Comparison of ENCODE assay signal across 18 cellular contexts in genomic region chr6:167647750-167648470, GRCh38.
A peak's percentile ranks its signal among the peaks of the same experiment; 100 is the strongest.
DNase-seq lines count a peak whose midpoint lies in the region; ATAC-seq, FAIRE-seq and TF ChIP-seq lines count a peak whose summit lies in the region.
"Had no signal": no experiment of that assay in that cellular context is flagged by ENCODE, and none has a peak within 500 bp of the region (broad histone marks: within the 10 kb centered on the region; RNA-seq: fewer than 3 reads in every experiment).

No MANE protein-coding gene starts in this region.

- no peak overlapping the region for H3K23ac ChIP-seq in mesendoderm (ENCODE audit: low read length)

- CTCF ChIA-PET in Panc1 (lab: Charles Lee) (no interaction called here), endothelial cell of umbilical vein (lab: Charles Lee) (interaction anchor here (1.0 to 1.8 kb wide), 3 partner anchors 35 to 162 kb away, joined by 3 to 7 read pairs (median 3); no protein-coding TSS in a partner anchor)

- H3K56ac ChIP-seq in mesendoderm (ENCODE audit: low read length), result peak overlapping the region; percentile 43

- H3K4me2 ChIP-seq in endothelial cell of umbilical vein (ENCODE audit: insufficient read depth, low read length) (peak overlapping the region; percentile 58), mesendoderm (ENCODE audit: low read length) (no peak overlapping the region)

- H3K4me1 ChIP-seq in Panc1 (ENCODE audit: control insufficient read depth, insufficient read depth, low read length) (no peaks in the 10 kb centered on the region), endothelial cell of umbilical vein (ENCODE audit: control insufficient read depth, extremely low read depth, insufficient read depth, low read length) (peaks cover 18% of the 10 kb centered on the region), mesendoderm (ENCODE audit: control insufficient read depth, low read depth, low read length) (peaks cover 10% of the 10 kb centered on the region), uterus (no peaks in the 10 kb centered on the region), vagina (no peaks in the 10 kb centered on the region)
- no peaks in the 10 kb centered on the region for H3K4me1 ChIP-seq in effector memory CD4-positive, alpha-beta T cell (ENCODE audit: control insufficient read depth, insufficient read depth, low read length, poor library complexity, severe bottlenecking)
- H3K4me1 ChIP-seq: Peyer's patch had no signal

- FAIRE-seq in endothelial cell of umbilical vein (lab: Jason Lieb, UNC), result no peak
- FAIRE-seq: H54 had no signal

- POLR2A ChIA-PET in Panc1 (lab: Charles Lee), result no interaction called here
- POLR2A ChIA-PET in endothelial cell of umbilical vein (lab: Charles Lee), result interaction anchor here (1.2 kb wide), 1 partner anchor 52 kb away, joined by 4 read pairs; no protein-coding TSS in a partner anchor

- H3K79me2 ChIP-seq in endothelial cell of umbilical vein (ENCODE audit: control insufficient read depth, insufficient read depth, low read length), result no peaks in the 10 kb centered on the region
- H3K79me2 ChIP-seq in mesendoderm (ENCODE audit: control insufficient read depth, insufficient read depth, low read length), result no peaks in the 10 kb centered on the region

- H3K27ac ChIP-seq in Panc1 (ENCODE audit: low read length) (no peak overlapping the region), endothelial cell of umbilical vein (ENCODE audit: insufficient read depth, low read depth, low read length) (peak overlapping the region; percentile 57), mesendoderm (ENCODE audit: low read depth, low read length) (no peak overlapping the region), uterus (no peak overlapping the region), vagina (no peak overlapping the region)
- no peak overlapping the region for H3K27ac ChIP-seq in effector memory CD4-positive, alpha-beta T cell (ENCODE audit: insufficient read depth, low read length, poor library complexity, severe bottlenecking)
- H3K27ac ChIP-seq: Peyer's patch had no signal

- no peak overlapping the region for H2BK120ac ChIP-seq in mesendoderm (ENCODE audit: low read depth, low read length)

- no peaks in the 10 kb centered on the region for H3K9me3 Mint-ChIP-seq in stimulated activated effector memory CD8-positive, alpha-beta T cell treated with anti-CD3 and anti-CD28 coated beads, Interleukin-12 subunit alpha, Interleukin-12 subunit beta, amount 100 ng/mL, for 72 hours

- peak; percentile 38; the same call in 1 of the 2 replicates for ATAC-seq in Panc1
- ATAC-seq in stimulated activated effector memory CD8-positive, alpha-beta T cell treated with anti-CD3 and anti-CD28 coated beads, Interleukin-12 subunit alpha, Interleukin-12 subunit beta, amount 100 ng/mL, for 72 hours, result peak; percentile 17
- ATAC-seq in GM21423 (IDR thresholded peaks at IDR 0.05; ENCODE audit: unreplicated experiment), result no peak
- ATAC-seq: Right ventricle myocardium inferior had no signal

- no peak overlapping the region for H3K4ac ChIP-seq in mesendoderm (ENCODE audit: low read depth, low read length)

- H3K9ac ChIP-seq in endothelial cell of umbilical vein (replicated peaks; ENCODE audit: extremely low read depth, insufficient read depth, low read length) (no peak overlapping the region), mesendoderm (ENCODE audit: low read length) (no peak overlapping the region)

- TF ChIP-seq CTCF in Panc1 (IDR thresholded peaks at IDR 0.05), result no peak
- TF ChIP-seq CTCF in endothelial cell of umbilical vein (IDR thresholded peaks at IDR 0.05; ENCODE audit: extremely low read depth in 1 of 2, insufficient read depth in 1 of 2, low read depth in 1 of 2, low read length in 2 of 2), result no peak
- TF ChIP-seq CTCF in uterus (IDR thresholded peaks at IDR 0.05), result no peak
- no peak for TF ChIP-seq CTCF in vagina (IDR thresholded peaks at IDR 0.05)

- H4K20me1 ChIP-seq in endothelial cell of umbilical vein (replicated peaks; ENCODE audit: control insufficient read depth, extremely low read depth, insufficient read depth, low read length), result no peaks in the 10 kb centered on the region

- no peak overlapping the region for H3K18ac ChIP-seq in mesendoderm (ENCODE audit: low read length)

- no peaks in the 10 kb centered on the region for H3K4me1 Mint-ChIP-seq in stimulated activated effector memory CD8-positive, alpha-beta T cell treated with anti-CD3 and anti-CD28 coated beads, Interleukin-12 subunit alpha, Interleukin-12 subunit beta, amount 100 ng/mL, for 72 hours
- H3K4me1 Mint-ChIP-seq: CD14-positive monocyte had no signal

- H3K27ac Mint-ChIP-seq in stimulated activated effector memory CD8-positive, alpha-beta T cell treated with anti-CD3 and anti-CD28 coated beads, Interleukin-12 subunit alpha, Interleukin-12 subunit beta, amount 100 ng/mL, for 72 hours, result no peak overlapping the region
- H3K27ac Mint-ChIP-seq: CD14-positive monocyte had no signal

- no peak overlapping the region for H2AFZ ChIP-seq in endothelial cell of umbilical vein (ENCODE audit: low read depth, low read length)

- no peak overlapping the region for H4K5ac ChIP-seq in mesendoderm (ENCODE audit: low read length)

- WGBS in mesendoderm (ENCODE audit: extremely low coverage, insufficient coverage, low lambda C conversion rate), result no CpG with 5 or more reads among the region's 13 CpGs

- H3K4me3 Mint-ChIP-seq in stimulated activated effector memory CD8-positive, alpha-beta T cell treated with anti-CD3 and anti-CD28 coated beads, Interleukin-12 subunit alpha, Interleukin-12 subunit beta, amount 100 ng/mL, for 72 hours, result no peak overlapping the region
- H3K4me3 Mint-ChIP-seq: CD14-positive monocyte had no signal

- no peak overlapping the region for H2AK5ac ChIP-seq in mesendoderm (ENCODE audit: low read length)

- H3K36me3 Mint-ChIP-seq in stimulated activated effector memory CD8-positive, alpha-beta T cell treated with anti-CD3 and anti-CD28 coated beads, Interleukin-12 subunit alpha, Interleukin-12 subunit beta, amount 100 ng/mL, for 72 hours, result no peaks in the 10 kb centered on the region
- H3K36me3 Mint-ChIP-seq: CD14-positive monocyte had no signal

- no peaks in the 10 kb centered on the region for H3K79me1 ChIP-seq in mesendoderm (ENCODE audit: low read length)

- DNase-seq in Panc1 (ENCODE audit: low read depth, low spot score) (no peak), endothelial cell of umbilical vein (ENCODE audit: low read depth, low spot score) (no peak), mesendoderm (no peak), uterus (no peak), vagina (ENCODE audit: extremely low spot score in 2 of 2) (no peak)
- no peak for DNase-seq in stimulated activated effector memory CD8-positive, alpha-beta T cell treated with anti-CD3 and anti-CD28 coated beads, Interleukin-12 subunit alpha, Interleukin-12 subunit beta, amount 100 ng/mL, for 72 hours (ENCODE audit: low spot score in 2 of 2)
- no peak for DNase-seq in effector memory CD4-positive, alpha-beta T cell
- DNase-seq: ACHN, DMS 273 treated with DMSO at 0.1 percent for 48 hours, DND-41, KBM-7, NCI-H1105, NCI-H2081 treated with DMSO at 0.1 percent for 48 hours had no signal

- no TSS peak for BruUV-seq in Panc1 (replicated peaks; lab: Mats Ljungman, UMichigan)
- BruUV-seq in endothelial cell of umbilical vein (replicated peaks; lab: Mats Ljungman, UMichigan), result no TSS peak

- in situ Hi-C loops in Panc1 (cut with HindIII; ENCODE audit: low pct_unique_long_range_greater_than_20kb, low sequenced_read_pairs), result no loop called here

- H3K27me3 ChIP-seq in Panc1 (ENCODE audit: control insufficient read depth, insufficient read depth, low read length) (no peaks in the 10 kb centered on the region), endothelial cell of umbilical vein (ENCODE audit: control insufficient read depth in 2 of 2, insufficient read depth in 2 of 2, low read length in 2 of 2) (no peaks in the 10 kb centered on the region), mesendoderm (ENCODE audit: insufficient read depth, low read length, poor library complexity) (no peaks in the 10 kb centered on the region), uterus (no peaks in the 10 kb centered on the region), vagina (no peaks in the 10 kb centered on the region)
- no peaks in the 10 kb centered on the region for H3K27me3 ChIP-seq in effector memory CD4-positive, alpha-beta T cell (replicated peaks; ENCODE audit: control insufficient read depth, insufficient read depth, low read length, poor library complexity, severe bottlenecking)
- H3K27me3 ChIP-seq: Peyer's patch had no signal

- dilution Hi-C loops in endothelial cell of umbilical vein (cut with MboI; ENCODE audit: extremely low pct_ligation_motif_present, low sequenced_read_pairs), result no loop called here

- no peaks in the 10 kb centered on the region for H3K36me3 ChIP-seq in Panc1 (ENCODE audit: control insufficient read depth, insufficient read depth, low read length)
- no peaks in the 10 kb centered on the region for H3K36me3 ChIP-seq in endothelial cell of umbilical vein (ENCODE audit: control insufficient read depth in 2 of 2, extremely low read depth in 1 of 2, insufficient read depth in 2 of 2, low read length in 2 of 2)
- no peaks in the 10 kb centered on the region for H3K36me3 ChIP-seq in mesendoderm (ENCODE audit: control insufficient read depth, insufficient read depth, low read length)
- H3K36me3 ChIP-seq in uterus, result no peaks in the 10 kb centered on the region
- H3K36me3 ChIP-seq in vagina, result no peaks in the 10 kb centered on the region
- no peaks in the 10 kb centered on the region for H3K36me3 ChIP-seq in effector memory CD4-positive, alpha-beta T cell (ENCODE audit: control insufficient read depth, insufficient read depth, low read length)
- H3K36me3 ChIP-seq: Peyer's patch had no signal

- no peak overlapping the region for H2BK15ac ChIP-seq in mesendoderm (replicated peaks; ENCODE audit: low read depth)

- TF ChIP-seq POLR2A in endothelial cell of umbilical vein (IDR thresholded peaks at IDR 0.05; ENCODE audit: low read depth, low read length) (no peak), uterus (IDR thresholded peaks at IDR 0.05) (no peak), vagina (IDR thresholded peaks at IDR 0.05) (no peak)

- H3K9me3 ChIP-seq in Panc1 (ENCODE audit: control insufficient read depth, insufficient read depth, low read depth, low read length), result no peaks in the 10 kb centered on the region
- H3K9me3 ChIP-seq in endothelial cell of umbilical vein (replicated peaks; ENCODE audit: control insufficient read depth, insufficient read depth, low read length), result no peaks in the 10 kb centered on the region
- H3K9me3 ChIP-seq in uterus, result no peaks in the 10 kb centered on the region
- no peaks in the 10 kb centered on the region for H3K9me3 ChIP-seq in vagina
- H3K9me3 ChIP-seq in effector memory CD4-positive, alpha-beta T cell (ENCODE audit: control insufficient read depth, low read length), result no peaks in the 10 kb centered on the region
- H3K9me3 ChIP-seq: Peyer's patch had no signal

- H3K4me3 ChIP-seq in Panc1 (ENCODE audit: low read depth in 2 of 2, low read length in 2 of 2) (no peak overlapping the region), endothelial cell of umbilical vein (replicated peaks in 1 of 3; ENCODE audit: insufficient read depth in 1 of 3, low read depth in 1 of 3, low read length in 3 of 3) (no peak overlapping the region), mesendoderm (ENCODE audit: low read length) (no peak overlapping the region), uterus (no peak overlapping the region), vagina (no peak overlapping the region)
- no peak overlapping the region for H3K4me3 ChIP-seq in effector memory CD4-positive, alpha-beta T cell (ENCODE audit: insufficient read depth, low read depth, low read length, poor library complexity, severe bottlenecking)
- H3K4me3 ChIP-seq: Peyer's patch had no signal

- intact Hi-C loops in Panc1 (cut with micrococcal nuclease; ENCODE audit: unreplicated experiment), result no loop called here
- intact Hi-C loops in endothelial cell of umbilical vein (cut with micrococcal nuclease), result loop anchor here (1.0 kb wide), 3 partner anchors 28 to 51 kb away; no protein-coding TSS in a partner anchor
- intact Hi-C loops in uterus (cut with DNase I; ENCODE audit: low total_unique reads), result no loop called here
- intact Hi-C loops in vagina (cut with DNase I), result no loop called here

- no peak overlapping the region for H4K8ac ChIP-seq in mesendoderm (ENCODE audit: low read depth, low read length)

- H2BK5ac ChIP-seq in mesendoderm (ENCODE audit: low read length), result no peak overlapping the region

- no peaks in the 10 kb centered on the region for H3K9me1 ChIP-seq in endothelial cell of umbilical vein (replicated peaks; ENCODE audit: control insufficient read depth, extremely low read depth, insufficient read depth, low read length)
